Comparison of ENCODE assay signal across 13 cellular contexts in genomic region chr2:207044380-207044779, GRCh38.
DNase-seq lines count a peak whose midpoint lies in the region; ATAC-seq lines count a peak whose summit lies in the region.
"Had no signal": no experiment of that assay in that cellular context is flagged by ENCODE, and none has a peak within 500 bp of the region (broad histone marks: within the 10 kb centered on the region; RNA-seq: fewer than 3 reads in every experiment).

No MANE protein-coding gene starts in this region.

- peak; percentile 59 for DNase-seq in NCI-H510A treated with DMSO at 0.1 percent for 48 hours (lab: John Stamatoyannopoulos, UW)
- no peak for DNase-seq in NCI-H510A (lab: John Stamatoyannopoulos, UW)
- DNase-seq in NCI-H2029 (lab: John Stamatoyannopoulos, UW): peak; percentile 42
- peak; percentile 97 for DNase-seq in NCI-H748 treated with DMSO at 0.1 percent for 48 hours (lab: John Stamatoyannopoulos, UW)
- DNase-seq in superior temporal gyrus (ENCODE audit: extremely low spot score): peak; percentile 9
- DNase-seq: CD4-positive, alpha-beta memory T cell; H7; NCI-H526; PC-3; SW 1271 had no signal

- ATAC-seq in HG03097 (IDR thresholded peaks at IDR 0.05; ENCODE audit: low FRiP score, unreplicated experiment) (no peak), GM18498 (IDR thresholded peaks at IDR 0.05; ENCODE audit: unreplicated experiment) (no peak), GM19463 (IDR thresholded peaks at IDR 0.05; ENCODE audit: unreplicated experiment) (no peak)
- ATAC-seq: PC-3 had no signal
